ENCODE assay signal across 9 cellular contexts in the genomic region with DNA sequence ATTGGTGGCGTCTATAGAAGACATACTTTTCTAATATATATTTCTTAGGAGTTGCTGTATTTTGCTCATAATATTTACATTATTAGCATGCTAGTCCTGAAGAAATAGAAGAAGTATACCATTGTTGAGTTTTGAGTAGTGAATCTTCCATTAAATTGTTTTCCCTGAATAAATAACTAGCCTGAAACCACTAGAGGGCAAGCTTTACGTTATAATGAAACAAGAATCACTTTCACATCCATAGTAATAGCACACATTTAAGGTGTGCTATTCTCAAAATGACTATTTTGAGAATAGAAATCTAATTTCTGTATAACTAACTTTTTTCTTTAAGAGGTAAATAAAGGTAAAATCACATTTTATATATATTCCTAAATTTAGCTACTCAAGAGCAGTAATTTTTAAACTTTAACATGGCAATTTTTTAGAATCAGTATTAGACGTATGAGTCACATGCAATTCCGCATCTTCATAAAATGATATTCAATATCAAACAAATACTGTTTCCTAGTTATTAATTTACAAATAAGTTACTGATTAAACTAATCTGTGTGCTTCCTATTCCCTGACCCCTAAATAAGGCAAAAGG.
DNase-seq lines count a peak whose midpoint lies in the region; ATAC-seq and TF ChIP-seq lines count a peak whose summit lies in the region.
"Had no signal": no experiment of that assay in that cellular context is flagged by ENCODE, and none has a peak within 500 bp of the region (broad histone marks: within the 10 kb centered on the region; RNA-seq: fewer than 3 reads in every experiment).

No MANE protein-coding gene starts in this region.

- H3K36me3 ChIP-seq in thoracic aorta, result no peaks in the 10 kb centered on the region
- no peaks in the 10 kb centered on the region for H3K36me3 ChIP-seq in left lung

- no peaks in the 10 kb centered on the region for H3K4me1 Mint-ChIP-seq in endothelial cell (ENCODE audit: unreplicated experiment)

- H3K4me1 ChIP-seq in thoracic aorta (ENCODE audit: control insufficient read depth in 1 of 2, low read depth in 2 of 2) (no peaks in the 10 kb centered on the region), left lung (no peaks in the 10 kb centered on the region)

- H3K4me3 Mint-ChIP-seq in endothelial cell (ENCODE audit: unreplicated experiment), result no peak overlapping the region
- H3K4me3 Mint-ChIP-seq: stimulated activated naive CD8-positive, alpha-beta T cell treated with anti-CD3 and anti-CD28 coated beads, Interleukin-15, Interleukin-2, amounts not matched to agents 100 ng/mL and 50 ng/mL, for 24 hours had no signal

- peaks cover 1% of the 10 kb centered on the region for H3K27me3 Mint-ChIP-seq in endothelial cell (ENCODE audit: unreplicated experiment)
- H3K27me3 Mint-ChIP-seq: stimulated activated naive CD8-positive, alpha-beta T cell treated with anti-CD3 and anti-CD28 coated beads, Interleukin-15, Interleukin-2, amounts not matched to agents 100 ng/mL and 50 ng/mL, for 24 hours had no signal

- H3K27ac ChIP-seq in thoracic aorta, result no peak overlapping the region
- H3K27ac ChIP-seq in left lung, result no peak overlapping the region

- DNase-seq in COLO829 (ENCODE audit: low spot score) (peak; percentile 34), NCI-H526 (lab: John Stamatoyannopoulos, UW) (peak; percentile 1 to 62), endothelial cell (ENCODE audit: low spot score) (no peak), thoracic aorta (ENCODE audit: low spot score) (no peak), left lung (no peak), SKM-1 (lab: John Stamatoyannopoulos, UW; ENCODE audit: unreplicated experiment) (no peak)

- H3K9me3 ChIP-seq in thoracic aorta (no peaks in the 10 kb centered on the region), left lung (no peaks in the 10 kb centered on the region)

- no peaks in the 10 kb centered on the region for H3K36me3 Mint-ChIP-seq in endothelial cell (ENCODE audit: low read depth, unreplicated experiment)

- intact Hi-C loops in left lung (cut with DNase I), result no loop called here

- no peak overlapping the region for H3K27ac Mint-ChIP-seq in endothelial cell (ENCODE audit: unreplicated experiment)
- H3K27ac Mint-ChIP-seq: stimulated activated naive CD8-positive, alpha-beta T cell treated with anti-CD3 and anti-CD28 coated beads, Interleukin-15, Interleukin-2, amounts not matched to agents 100 ng/mL and 50 ng/mL, for 24 hours had no signal

- ATAC-seq in GM19328 (IDR thresholded peaks at IDR 0.05; ENCODE audit: unreplicated experiment), result peak; percentile 73
- ATAC-seq in HG03196 (IDR thresholded peaks at IDR 0.05; ENCODE audit: unreplicated experiment), result peak; percentile 73
- no peak for ATAC-seq in thoracic aorta (ENCODE audit: insufficient number of reproducible peaks, low FRiP score, low read depth)
- ATAC-seq in left lung, result no peak

- no peak overlapping the region for H3K4me3 ChIP-seq in thoracic aorta
- no peak overlapping the region for H3K4me3 ChIP-seq in left lung

- no peaks in the 10 kb centered on the region for H3K9me3 Mint-ChIP-seq in endothelial cell (ENCODE audit: unreplicated experiment)
- H3K9me3 Mint-ChIP-seq: stimulated activated naive CD8-positive, alpha-beta T cell treated with anti-CD3 and anti-CD28 coated beads, Interleukin-15, Interleukin-2, amounts not matched to agents 100 ng/mL and 50 ng/mL, for 24 hours had no signal

- peak; percentile 42 for TF ChIP-seq CTCF in endothelial cell (IDR thresholded peaks at IDR 0.05; ENCODE audit: unreplicated experiment)
- peak; percentile 16 for TF ChIP-seq CTCF in thoracic aorta (IDR thresholded peaks at IDR 0.05)
- no peak for TF ChIP-seq CTCF in left lung (IDR thresholded peaks at IDR 0.05)

- H3K27me3 ChIP-seq in thoracic aorta (replicated peaks; ENCODE audit: insufficient read depth) (no peaks in the 10 kb centered on the region), left lung (no peaks in the 10 kb centered on the region)

Comparison
In these comparisons a context has a peak if more than half of its experiments do, and no peak if none do; other contexts are left out.
1. DNase-seq: peak in COLO829 (single experiment) and NCI-H526 (2 of 2); none in endothelial cell (single experiment), thoracic aorta (single experiment), left lung (0 of 2) and SKM-1 (single experiment).
2. ATAC-seq: peak in GM19328 (single experiment) and HG03196 (single experiment); none in thoracic aorta (single experiment) and left lung (single experiment).
3. CTCF ChIP-seq: peak in endothelial cell (single experiment) and thoracic aorta (single experiment); none in left lung (0 of 2).